In genomic region chr14:105249175-105250007, GRCh38 we compare ENCODE assay signal across 8 cellular contexts. TPM values are rescaled to one million over a fixed set of nuclear protein-coding genes. Genes with fewer than 3 reads are reported as not detected.
DNase-seq lines count a peak whose midpoint lies in the region; ATAC-seq and TF ChIP-seq lines count a peak whose summit lies in the region.

No MANE protein-coding gene starts in this region.

- 57 to 79% methylated on average over 41 to 63 of the region's 63 CpGs for WGBS in endodermal cell (ENCODE audit: insufficient coverage in 1 of 2, insufficient read length in 1 of 2), 2 experiments

- CTCF ChIA-PET in CD4-positive, alpha-beta memory T cell (lab: Charles Lee; ENCODE audit: partially characterized antibody): interaction anchor here (1.1 to 1.6 kb wide), 2 partner anchors 52 to 159 kb away, joined by 3 read pairs; no protein-coding TSS in a partner anchor

- peaks cover 19% of the 10 kb centered on the region for H3K4me1 ChIP-seq in CD4-positive, alpha-beta memory T cell (ENCODE audit: insufficient read depth, low read length)
- H3K4me1 ChIP-seq in NT2/D1 (ENCODE audit: insufficient read depth, insufficient read length) (peaks cover 7% of the 10 kb centered on the region), endodermal cell (ENCODE audit: control insufficient read depth, insufficient read depth, low read length) (peaks cover 3% of the 10 kb centered on the region)

- H3K27ac ChIP-seq in CD4-positive, alpha-beta memory T cell (ENCODE audit: low read depth, low read length): peak overlapping the region; percentile 51
- no peak overlapping the region for H3K27ac ChIP-seq in endodermal cell (ENCODE audit: low read depth, low read length)

- H3K27ac Mint-ChIP-seq in CD4-positive, alpha-beta memory T cell: peak overlapping the region; percentile 68 to 91 (median 80)
- peak overlapping the region; percentile 48 for H3K27ac Mint-ChIP-seq in endodermal cell
- H3K27ac Mint-ChIP-seq in nephron: peak overlapping the region in 2 of 3 experiments; percentile 56 to 82

- no peaks in the 10 kb centered on the region for H3K27me3 Mint-ChIP-seq in CD4-positive, alpha-beta memory T cell
- H3K27me3 Mint-ChIP-seq in endodermal cell (ENCODE audit: insufficient read depth) (no peaks in the 10 kb centered on the region), nephron (ENCODE audit: low read depth) (no peaks in the 10 kb centered on the region)

- TF ChIP-seq CTCF in endodermal cell (conservative IDR thresholded peaks at IDR 0.05) (no peak), nephron (IDR thresholded peaks at IDR 0.05; ENCODE audit: unreplicated experiment in 3 of 3) (no peak)

- H3K4me3 Mint-ChIP-seq in CD4-positive, alpha-beta memory T cell: peak overlapping the region; percentile 69 to 80 (median 79)
- H3K4me3 Mint-ChIP-seq in endodermal cell (peak overlapping the region; percentile 66), nephron (peak overlapping the region; percentile 84 to 92 (median 90))

- no peaks in the 10 kb centered on the region for H3K9me3 ChIP-seq in CD4-positive, alpha-beta memory T cell (ENCODE audit: control insufficient read depth in 1 of 2, low read length in 2 of 2)
- H3K9me3 ChIP-seq in NT2/D1 (ENCODE audit: insufficient read depth, low read length) (no peaks in the 10 kb centered on the region), endodermal cell (ENCODE audit: control insufficient read depth, low read length) (no peaks in the 10 kb centered on the region)

- no peaks in the 10 kb centered on the region for H3K9me3 Mint-ChIP-seq in CD4-positive, alpha-beta memory T cell
- H3K9me3 Mint-ChIP-seq in endodermal cell (no peaks in the 10 kb centered on the region), nephron (no peaks in the 10 kb centered on the region)

- peaks cover 15 to 44% (median 20%) of the 10 kb centered on the region in 4 donors for H3K4me1 Mint-ChIP-seq in CD4-positive, alpha-beta memory T cell
- H3K4me1 Mint-ChIP-seq in endodermal cell: peaks cover 3% of the 10 kb centered on the region
- peaks cover 37% of the 10 kb centered on the region for H3K4me1 Mint-ChIP-seq in nephron

- peak in 1 of 5 donors; percentile 30 for DNase-seq in CD4-positive, alpha-beta memory T cell
- no peak for DNase-seq in NT2/D1 (ENCODE audit: low read depth, low spot score)
- peak; percentile 73 for DNase-seq in endodermal cell
- DNase-seq in stimulated activated CD4-positive, alpha-beta T cell treated with anti-CD3 and anti-CD28 coated beads, Interleukin-4, amount 100 ng/mL, for 4 hours: no peak
- no peak for DNase-seq in activated gamma-delta T cell treated with Interleukin-2 at 50 U/mL for 16 hours
- no peak for DNase-seq in COR-L47 (lab: John Stamatoyannopoulos, UW)

- intact Hi-C loops in CD4-positive, alpha-beta memory T cell (cut with micrococcal nuclease): no loop called here

- H3K36me3 Mint-ChIP-seq in CD4-positive, alpha-beta memory T cell: peaks cover 0 to 29% of the 10 kb centered on the region in 2 donors
- peaks cover 38% of the 10 kb centered on the region for H3K36me3 Mint-ChIP-seq in endodermal cell (ENCODE audit: low read depth)
- peaks cover 43% of the 10 kb centered on the region for H3K36me3 Mint-ChIP-seq in nephron (ENCODE audit: low read depth)

- no peak for ATAC-seq in HG03039 (IDR thresholded peaks at IDR 0.05; ENCODE audit: unreplicated experiment)

- peak overlapping the region; percentile 82 for H3K9ac ChIP-seq in NT2/D1 (ENCODE audit: insufficient read length, low read depth)
- no peak overlapping the region for H3K9ac ChIP-seq in endodermal cell (ENCODE audit: extremely low read depth, low read length, poor library complexity, severe bottlenecking)

- no peaks in the 10 kb centered on the region for H3K27me3 ChIP-seq in CD4-positive, alpha-beta memory T cell (ENCODE audit: insufficient read depth, low read length)
- H3K27me3 ChIP-seq in NT2/D1 (ENCODE audit: insufficient read depth, insufficient read length): no peaks in the 10 kb centered on the region
- H3K27me3 ChIP-seq in endodermal cell (ENCODE audit: control insufficient read depth, insufficient read depth, low read length, poor library complexity, severe bottlenecking): no peaks in the 10 kb centered on the region

- POLR2A ChIA-PET in CD4-positive, alpha-beta memory T cell (lab: Charles Lee; ENCODE audit: partially characterized antibody): interaction anchor here (2.0 to 2.6 kb wide), 3 partner anchors 44 to 65 kb away, joined by 14 to 31 read pairs (median 18); partner anchors contain the start of genes BRF1 and PACS2

- H3K4me3 ChIP-seq in CD4-positive, alpha-beta memory T cell (ENCODE audit: low read length in 2 of 2): peak overlapping the region in 1 of 2 donors; percentile 47
- H3K4me3 ChIP-seq in NT2/D1 (ENCODE audit: insufficient read length, low read depth): peak overlapping the region; percentile 43
- H3K4me3 ChIP-seq in endodermal cell (ENCODE audit: low read length): peak overlapping the region; percentile 53

- peaks cover 10% of the 10 kb centered on the region for H3K36me3 ChIP-seq in CD4-positive, alpha-beta memory T cell (ENCODE audit: insufficient read depth, low read length)
- H3K36me3 ChIP-seq in NT2/D1 (ENCODE audit: insufficient read depth, insufficient read length, low read length): peaks cover 55% of the 10 kb centered on the region
- peaks cover 22% of the 10 kb centered on the region for H3K36me3 ChIP-seq in endodermal cell (ENCODE audit: control insufficient read depth, insufficient read depth, low read length)

RNA-seq across cellular contexts. Expression of gene BTBD6, which starts 1.1 kb away (rescaled TPM):
- 10 to 100 TPM; 52.0 to 56.7 TPM for total RNA-seq in CD4-positive, alpha-beta memory T cell
- 10 to 100 TPM in 1 of 2 donors, 1 to 10 TPM in 1; 5.4 to 17.4 TPM for polyA plus RNA-seq in CD4-positive, alpha-beta memory T cell
- total RNA-seq in endodermal cell: 10 to 100 TPM; 21.8 to 26.9 TPM
- polyA plus RNA-seq in endodermal cell (2013, experiment 1 of 2): 29.0 TPM
- polyA plus RNA-seq in endodermal cell (2013, experiment 2 of 2): 27.7 TPM

RNA-seq across cellular contexts. Expression of gene BRF1, which starts 51.4 kb away (rescaled TPM):
- total RNA-seq in CD4-positive, alpha-beta memory T cell: 10 to 100 TPM; 49.7 to 56.0 TPM
- polyA plus RNA-seq in CD4-positive, alpha-beta memory T cell: 10 to 100 TPM in 1 of 2 donors, 1 to 10 TPM in 1; 3.0 to 10.2 TPM
- 10 to 100 TPM; 37.0 to 44.5 TPM for total RNA-seq in endodermal cell
- 23.9 TPM for polyA plus RNA-seq in endodermal cell (2013, experiment 1 of 2)
- 21.8 TPM for polyA plus RNA-seq in endodermal cell (2013, experiment 2 of 2)
